In the genomic region with DNA sequence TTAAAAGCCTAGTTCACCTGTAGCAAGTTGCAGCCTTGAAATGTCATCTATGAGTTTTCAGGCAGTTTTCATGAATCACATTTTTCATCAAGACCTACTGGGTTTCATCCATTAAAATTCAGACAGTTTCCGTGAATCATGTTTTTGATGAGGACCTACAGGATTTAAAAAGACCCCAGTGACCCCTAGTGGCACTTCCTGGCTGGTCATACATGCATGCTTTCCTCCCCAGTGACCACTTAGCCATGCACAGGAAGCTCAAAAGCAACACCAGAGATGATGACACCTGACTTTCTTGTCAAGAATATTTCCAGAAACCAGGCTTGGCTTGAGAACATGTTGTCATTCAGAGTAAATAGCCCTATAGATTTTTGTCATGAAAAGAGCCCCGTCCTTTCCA, we compare ENCODE assay signal across 7 cellular contexts.
DNase-seq lines count a peak whose midpoint lies in the region; ATAC-seq, FAIRE-seq and TF ChIP-seq lines count a peak whose summit lies in the region.
"Not testable (repeated sequence)": the region's sequence is repeated elsewhere in the genome, so short reads cannot be mapped to it uniquely, and the experiment has no call there.

No MANE protein-coding gene starts in this region.

- H3K79me2 ChIP-seq in GM23338 (replicated peaks; ENCODE audit: insufficient read depth); HepG2 (ENCODE audit: insufficient read depth, low read length): not testable (repeated sequence)

- not testable (repeated sequence) for H3K9me2 ChIP-seq in GM23338 (ENCODE audit: insufficient read depth)

- FAIRE-seq in GM18507 (lab: Jason Lieb, UNC) (peak; percentile 21), RCC 7860 (lab: Jason Lieb, UNC) (peak; percentile 41), HepG2 (lab: Jason Lieb, UNC) (peak; percentile 44)

- H3K36me3 Mint-ChIP-seq in GM23338 (ENCODE audit: low read depth); WTC11: not testable (repeated sequence)

- H3K27ac Mint-ChIP-seq in GM23338, WTC11: not testable (repeated sequence)

- H3K36me3 ChIP-seq in GM23338 (ENCODE audit: insufficient read depth); RWPE2 (ENCODE audit: low read depth); HepG2 (replicated peaks in 1 of 2; ENCODE audit: control insufficient read depth in 1 of 2, insufficient read depth in 2 of 2, low read length in 2 of 2): not testable (repeated sequence)

- H3K27ac ChIP-seq in GM23338 (ENCODE audit: low read depth); RWPE2 (ENCODE audit: poor library complexity, severe bottlenecking); HepG2 (ENCODE audit: extremely low read length, insufficient read depth, low read length): not testable (repeated sequence)

- TF ChIP-seq RAD21 in HepG2 (CRISPR knock-in tag; IDR thresholded peaks at IDR 0.05), result not testable (repeated sequence)

- BruUV-seq in HepG2 (replicated peaks; lab: Mats Ljungman, UMichigan), result not testable (repeated sequence)

- WGBS in HepG2 (ENCODE audit: low lambda C conversion rate), result no CpG with 5 or more reads among the region's 2 CpGs

- POLR2A ChIA-PET in WTC11 (lab: Charles Lee); HepG2 (lab: Yijun Ruan, JAX): not testable (repeated sequence)

- not testable (repeated sequence) for H3K9ac ChIP-seq in HepG2 (ENCODE audit: insufficient read depth, low read depth, low read length)

- H3K4me1 Mint-ChIP-seq in GM23338, WTC11: not testable (repeated sequence)

- not testable (repeated sequence) for H3K27me3 Mint-ChIP-seq in GM23338 (ENCODE audit: insufficient read depth, low read depth, poor library complexity); WTC11 (ENCODE audit: low read depth)

- H3K4me2 ChIP-seq in GM23338; HepG2 (ENCODE audit: low read depth, low read length): not testable (repeated sequence)

- not testable (repeated sequence) for H2AFZ ChIP-seq in GM23338; HepG2 (ENCODE audit: low read length)

- TF ChIP-seq CTCF in GM23338 (conservative IDR thresholded peaks at IDR 0.05; ENCODE audit: low read depth in 2 of 2); RWPE2 (IDR thresholded peaks at IDR 0.05; ENCODE audit: poor library complexity, severe bottlenecking); WTC11 (IDR thresholded peaks at IDR 0.05); HepG2 (CRISPR knock-in tag; IDR thresholded peaks at IDR 0.05): not testable (repeated sequence)

- not testable (repeated sequence) for H3K4me3 ChIP-seq in GM23338; RWPE2 (ENCODE audit: severe bottlenecking); HepG2 (replicated peaks in 1 of 3; ENCODE audit: insufficient read depth in 1 of 3, low read depth in 2 of 3, low read length in 3 of 3)

- H3K4me1 ChIP-seq in GM23338 (ENCODE audit: insufficient read depth); RWPE2 (ENCODE audit: insufficient read depth, poor library complexity, severe bottlenecking); HepG2 (ENCODE audit: insufficient read depth, low read length): not testable (repeated sequence)

- H3K9me3 ChIP-seq in RWPE2 (ENCODE audit: severe bottlenecking); HepG2 (ENCODE audit: low read length): not testable (repeated sequence)

- H3K9me3 Mint-ChIP-seq in GM23338, WTC11: not testable (repeated sequence)

- not testable (repeated sequence) for H3F3A ChIP-seq in GM23338 (replicated peaks; ENCODE audit: low read depth)

- not testable (repeated sequence) for TF ChIP-seq POLR2A in HepG2 (IDR thresholded peaks at IDR 0.05; ENCODE audit: insufficient read depth in 1 of 2, low read depth in 2 of 2, low read length in 2 of 2)

- in situ Hi-C loops in HepG2 (cut with HindIII; ENCODE audit: extremely low pct_ligation_motif_present, low pct_unique_long_range_greater_than_20kb), result not testable (repeated sequence)

- intact Hi-C loops in HepG2 (cut with micrococcal nuclease; ENCODE audit: unreplicated experiment), result not testable (repeated sequence)

- ATAC-seq in GM23338 (peak; percentile 31; the same call in 1 of the 3 replicates), RWPE2 (ENCODE audit: low read depth) (peak; percentile 66), WTC11 (peak; percentile 48), left lobe of liver (peak; percentile 51)
- not testable (repeated sequence) for ATAC-seq in HepG2

- H4K20me1 ChIP-seq in GM23338 (replicated peaks; ENCODE audit: insufficient read depth); HepG2 (ENCODE audit: insufficient read depth, low read length): not testable (repeated sequence)

- not testable (repeated sequence) for TF ChIP-seq EP300 in HepG2 (IDR thresholded peaks at IDR 0.05; ENCODE audit: low read depth in 2 of 2, low read length in 2 of 2); HepG2 (CRISPR knock-in tag; IDR thresholded peaks at IDR 0.05; ENCODE audit: borderline replicate concordance)

- DNase-seq in GM18507 (ENCODE audit: extremely low spot score, insufficient read length, low read depth); GM23338 (ENCODE audit: low spot score); RCC 7860 (ENCODE audit: low spot score); RWPE2 (ENCODE audit: low spot score); WTC11 (ENCODE audit: low spot score); left lobe of liver (ENCODE audit: low spot score); HepG2 (ENCODE audit: low spot score): not testable (repeated sequence)

- not testable (repeated sequence) for H3K27me3 ChIP-seq in GM23338 (ENCODE audit: insufficient read depth); RWPE2 (ENCODE audit: insufficient read depth, poor library complexity, severe bottlenecking); HepG2 (ENCODE audit: control insufficient read depth in 1 of 2, insufficient read depth in 2 of 2, low read length in 2 of 2)

- not testable (repeated sequence) for H3K4me3 Mint-ChIP-seq in GM23338, WTC11

- CTCF ChIA-PET in WTC11 (lab: Charles Lee); HepG2 (lab: Yijun Ruan, JAX; ENCODE audit: low intra/inter-chr PET ratio, low total read pairs): not testable (repeated sequence)
